ENCODE assay signal across 1 cellular context in genomic region chr14:103563089-103563620, GRCh38.
TF ChIP-seq lines count a peak whose summit lies in the region.

No MANE protein-coding gene starts in this region.

TF ChIP-seq in H1, 55 proteins besides CTCF, POLR2A, EP300 and RAD21:
- TF ChIP-seq BCL11A (IDR thresholded peaks at IDR 0.05; ENCODE audit: low read depth in 2 of 2, low read length in 2 of 2) (no peak), SIN3A (conservative IDR thresholded peaks at IDR 0.05 in 1 of 2, IDR thresholded peaks at IDR 0.05 in 1 of 2; ENCODE audit: low read depth in 1 of 2, low read length in 2 of 2) (peak in 1 of 2 experiments; percentile 63; a peak in 2 of 4 replicates), HDAC2 (IDR thresholded peaks at IDR 0.05; ENCODE audit: borderline replicate concordance in 1 of 2, low read depth in 2 of 2, low read length in 2 of 2) (0 out of 4 replicates have a peak, but pooled peaks of 1 of the 2 experiments have one; percentile 4), CHD2 (IDR thresholded peaks at IDR 0.05; ENCODE audit: low read length) (no peak), PHF8 (conservative IDR thresholded peaks at IDR 0.05; ENCODE audit: low read depth, low read length) (peak; percentile 39; the same call in 1 of the 2 replicates), SAP30 (IDR thresholded peaks at IDR 0.05; ENCODE audit: insufficient read depth, insufficient replicate concordance, low read length) (peak; percentile 89), BRCA1 (IDR thresholded peaks at IDR 0.05; ENCODE audit: low read depth, low read length) (no peak), CREB1 (IDR thresholded peaks at IDR 0.05) (no peak), POU5F1 (IDR thresholded peaks at IDR 0.05; ENCODE audit: low read depth, low read length) (no peak), CBX5 (IDR thresholded peaks at IDR 0.05; ENCODE audit: low read depth, low read length) (no peak), ATF3 (IDR thresholded peaks at IDR 0.05; ENCODE audit: insufficient read depth, low read depth, low read length) (no peak)
